In genomic region chr1:9151326-9151860, GRCh38 we compare ENCODE assay signal across 12 cellular contexts. TPM values are rescaled to one million over a fixed set of nuclear protein-coding genes. Genes with fewer than 3 reads are reported as not detected.
DNase-seq lines count a peak whose midpoint lies in the region; ATAC-seq and TF ChIP-seq lines count a peak whose summit lies in the region.
"Had no signal": no experiment of that assay in that cellular context is flagged by ENCODE, and none has a peak within 500 bp of the region (broad histone marks: within the 10 kb centered on the region; RNA-seq: fewer than 3 reads in every experiment).

No MANE protein-coding gene starts in this region.

- intact Hi-C loops in lower lobe of right lung (cut with DNase I) (no loop called here), testis (cut with DNase I; ENCODE audit: low total_unique reads) (no loop called here), left colon (cut with DNase I, micrococcal nuclease) (no loop called here)

- DNase-seq in GM13976 (ENCODE audit: low spot score) (peak; percentile 11), choroid plexus epithelial cell (ENCODE audit: low read depth) (peak; percentile 46), lower lobe of right lung (peak; percentile 57), testis (no peak), RWPE1 (ENCODE audit: low spot score) (no peak), left colon (no peak)
- DNase-seq: activated B cell treated with CpG ODN at 0.5 μM for 24 hours, mesendoderm, MM.1S, NCI-H2171 treated with DMSO at 0.1 percent for 48 hours, tibial artery had no signal

- POLR2A ChIA-PET in RWPE1 (lab: Yijun Ruan, JAX; ENCODE audit: low non-redundant PET): no interaction called here

- no peak for TF ChIP-seq POLR2A in testis (IDR thresholded peaks at IDR 0.05)

- peak overlapping the region; percentile 81 for H3K27ac ChIP-seq in lower lobe of right lung
- peak overlapping the region; percentile 8 to 76 for H3K27ac ChIP-seq in testis
- no peak overlapping the region for H3K27ac ChIP-seq in RWPE1

- H3K27me3 ChIP-seq in lower lobe of right lung (ENCODE audit: low read depth): no peaks in the 10 kb centered on the region
- no peaks in the 10 kb centered on the region for H3K27me3 ChIP-seq in testis
- H3K27me3 ChIP-seq: tibial artery had no signal

- ATAC-seq in lower lobe of right lung: peak; percentile 91 to 94
- no peak for ATAC-seq in HG03571 (IDR thresholded peaks at IDR 0.05; ENCODE audit: unreplicated experiment)
- no peak for ATAC-seq in left colon

- H3K4me1 ChIP-seq in lower lobe of right lung (peaks cover 37% of the 10 kb centered on the region), testis (peaks cover 31% of the 10 kb centered on the region)

- 29 to 39% methylated on average over 16 of the region's 16 CpGs for WGBS in testis, 2 donors

- CTCF ChIA-PET in RWPE1 (lab: Yijun Ruan, JAX): no interaction called here

- H3K36me3 ChIP-seq in lower lobe of right lung: peaks cover 12% of the 10 kb centered on the region
- H3K36me3 ChIP-seq in testis (ENCODE audit: low read depth, missing control alignments): no peaks in the 10 kb centered on the region

- no peak for TF ChIP-seq CTCF in GM13976 (IDR thresholded peaks at IDR 0.05; ENCODE audit: borderline replicate concordance, control extremely low read depth, extremely low read depth, insufficient read depth, missing control alignments)
- TF ChIP-seq CTCF in choroid plexus epithelial cell (conservative IDR thresholded peaks at IDR 0.05; ENCODE audit: low read depth, low read length): no peak
- TF ChIP-seq CTCF in lower lobe of right lung (IDR thresholded peaks at IDR 0.05): no peak
- no peak for TF ChIP-seq CTCF in testis (IDR thresholded peaks at IDR 0.05)
- no peak for TF ChIP-seq CTCF in RWPE1 (conservative IDR thresholded peaks at IDR 0.05; ENCODE audit: low read depth)

- H3K4me3 ChIP-seq in choroid plexus epithelial cell (ENCODE audit: low read depth, low read length) (no peak overlapping the region), lower lobe of right lung (no peak overlapping the region), testis (no peak overlapping the region)
- H3K4me3 ChIP-seq: tibial artery had no signal

- H3K9me3 ChIP-seq in lower lobe of right lung (no peaks in the 10 kb centered on the region), testis (no peaks in the 10 kb centered on the region)
- H3K9me3 ChIP-seq: tibial artery had no signal

- in situ Hi-C loops in GM13976 (cut with MboI; ENCODE audit: low sequenced_read_pairs, unreplicated experiment): no loop called here

RNA-seq across cellular contexts. Expression of gene GPR157, which starts 22.5 kb away (rescaled TPM):
- total RNA-seq in lower lobe of right lung (14.2 TPM), testis (10 to 100 TPM in 1 of 2 donors, 1 to 10 TPM in 1; 8.8 to 11.7 TPM), left colon (10 to 100 TPM in 1 of 2 donors, 1 to 10 TPM in 1; 9.1 to 14.2 TPM)
- polyA plus RNA-seq in testis (ENCODE audit: insufficient read depth, low read depth, low replicate concordance): 4.1 TPM

Comparison
In these comparisons a context has a peak if more than half of its experiments do, and no peak if none do; other contexts are left out.
1. DNase-seq: peak in GM13976 (single experiment), choroid plexus epithelial cell (single experiment) and lower lobe of right lung (single experiment); none in testis (single experiment), RWPE1 (single experiment) and left colon (0 of 2).
2. ATAC-seq: peak in lower lobe of right lung (2 of 2); none in HG03571 (single experiment) and left colon (single experiment).